8 cellular contexts compared by ENCODE assay signal in genomic region chr11:2927851-2928604, GRCh38.
DNase-seq lines count a peak whose midpoint lies in the region; ATAC-seq and TF ChIP-seq lines count a peak whose summit lies in the region.

No MANE protein-coding gene starts in this region.

- no peak overlapping the region for H3K9ac ChIP-seq in BLaER1

- peaks cover 64% of the 10 kb centered on the region for H3K4me1 ChIP-seq in BLaER1

- H3K4me3 ChIP-seq in BLaER1 (peak overlapping the region; percentile 61), coronary artery (peak overlapping the region; percentile 83)

- no peak for TF ChIP-seq CTCF in coronary artery (IDR thresholded peaks at IDR 0.05)

- no peaks in the 10 kb centered on the region for H3K36me3 Mint-ChIP-seq in memory B cell

- no peak overlapping the region for H3K27ac Mint-ChIP-seq in memory B cell

- H3K4me2 ChIP-seq in BLaER1, result peak overlapping the region; percentile 88

- H3K4me3 Mint-ChIP-seq in memory B cell, result peak overlapping the region; percentile 64

- peaks cover 54% of the 10 kb centered on the region for H3K27me3 ChIP-seq in BLaER1

- DNase-seq in LoVo (ENCODE audit: low spot score) (peak; percentile 57), coronary artery (ENCODE audit: low spot score) (no peak), memory B cell (ENCODE audit: low spot score in 2 of 2) (no peak), hippocampal formation (lab: John Stamatoyannopoulos, UW) (no peak), NCI-H510A (lab: John Stamatoyannopoulos, UW) (no peak)

- peaks cover 25% of the 10 kb centered on the region for H4K20me1 ChIP-seq in BLaER1

- peaks cover 8% of the 10 kb centered on the region for H3K27me3 Mint-ChIP-seq in memory B cell

- H3K4me1 Mint-ChIP-seq in memory B cell, result peaks cover 11% of the 10 kb centered on the region

- no peaks in the 10 kb centered on the region for H3K36me3 ChIP-seq in BLaER1

- H3K9me3 Mint-ChIP-seq in memory B cell, result no peaks in the 10 kb centered on the region

- no peaks in the 10 kb centered on the region for H3K9me3 ChIP-seq in BLaER1

- ATAC-seq in memory B cell (ENCODE audit: low read depth) (no peak), GM21717 (IDR thresholded peaks at IDR 0.05; ENCODE audit: unreplicated experiment) (no peak), HG03342 (IDR thresholded peaks at IDR 0.05; ENCODE audit: unreplicated experiment) (no peak)

- H3K27ac ChIP-seq in BLaER1, result no peak overlapping the region
- H3K27ac ChIP-seq in coronary artery, result peak overlapping the region in 1 of 2 donors; percentile 78
